Comparison of ENCODE assay signal across 20 cellular contexts in the genomic region with DNA sequence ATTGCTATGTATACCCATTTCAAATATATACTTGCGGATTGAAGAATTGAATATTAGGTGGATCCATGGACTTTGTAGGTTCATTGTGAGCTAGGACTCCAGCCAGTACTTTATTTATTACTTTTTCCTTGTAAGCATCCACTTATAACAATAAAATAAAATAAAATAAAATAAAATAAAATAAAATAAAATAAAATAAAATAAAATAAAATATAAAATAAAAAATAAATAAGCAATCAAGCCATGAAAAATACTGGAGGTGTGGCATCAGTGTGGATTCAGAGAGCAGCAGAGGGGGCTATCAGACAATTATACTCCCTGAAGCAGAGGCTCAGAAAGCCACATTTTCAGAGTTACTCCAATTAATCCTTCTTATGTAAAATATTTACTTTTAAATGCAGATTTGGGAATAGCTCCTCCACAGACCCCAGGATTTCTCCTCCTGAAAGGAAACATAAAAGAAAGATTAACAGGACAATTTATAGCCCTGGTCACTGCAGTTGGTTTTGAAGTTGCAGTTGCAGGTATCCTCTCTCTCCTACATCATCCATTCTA.
"Had no signal": no experiment of that assay in that cellular context is flagged by ENCODE, and none has a peak within 500 bp of the region (broad histone marks: within the 10 kb centered on the region; RNA-seq: fewer than 3 reads in every experiment).

No MANE protein-coding gene starts in this region.

- H3K36me3 ChIP-seq: SJSA1 had no signal

- H3K27me3 ChIP-seq: SJSA1 had no signal

- H3K4me3 ChIP-seq: SJSA1, SK-N-MC had no signal

- DNase-seq: KBM-7, MV-4-11, NCI-H1048, NCI-H1105, NCI-H1417, NCI-H1436 treated with DMSO at 0.1 percent for 48 hours, NCI-H1694, NCI-H187 treated with DMSO at 0.1 percent for 48 hours, NCI-H2029 treated with DMSO at 0.1 percent for 48 hours, NCI-H2171 treated with DMSO at 0.1 percent for 48 hours, NCI-H345, NCI-H524, NCI-H526 treated with DMSO at 0.1 percent for 48 hours, NCI-H748 treated with DMSO at 0.1 percent for 48 hours, Right ventricle myocardium superior, RPMI8226, SIG-M5, SW 1271 had no signal

- H3K4me1 ChIP-seq: SJSA1 had no signal

- H3K27ac ChIP-seq: SJSA1, SK-N-MC had no signal

- H3K9me3 ChIP-seq: SJSA1 had no signal
